In the genomic region with DNA sequence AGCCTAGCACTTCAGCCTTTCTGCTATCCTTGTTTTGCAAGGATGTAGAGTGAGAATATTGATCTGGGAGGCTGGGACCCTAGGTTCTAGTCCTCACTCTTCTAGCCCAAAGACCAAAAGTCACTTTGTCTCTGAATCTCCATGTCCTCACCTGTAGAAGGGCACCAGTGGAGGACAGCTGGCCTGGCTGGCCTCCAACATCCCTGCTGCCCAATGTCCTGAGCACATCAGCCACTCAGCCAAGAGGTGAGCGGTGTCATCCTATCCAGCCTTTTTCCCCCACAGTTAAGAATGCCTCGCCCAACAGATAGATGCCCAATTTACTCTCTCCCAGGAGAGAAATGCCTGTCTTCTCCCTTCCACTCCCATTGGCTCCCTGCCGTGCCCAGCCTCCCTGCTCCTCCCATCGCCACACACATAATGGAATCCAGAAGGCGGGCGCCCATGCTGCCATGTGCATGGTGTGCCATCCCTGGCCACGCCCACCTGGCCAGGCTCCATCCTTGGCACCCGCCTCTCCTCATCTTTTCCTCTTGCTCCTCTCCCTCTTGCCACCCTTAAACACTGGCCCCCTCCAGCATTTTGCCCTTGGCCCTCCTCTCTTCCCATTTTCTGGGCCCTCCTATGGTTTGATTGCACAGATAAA, we compare ENCODE assay signal across 17 cellular contexts.
"Had no signal": no experiment of that assay in that cellular context is flagged by ENCODE, and none has a peak within 500 bp of the region (broad histone marks: within the 10 kb centered on the region; RNA-seq: fewer than 3 reads in every experiment).

No MANE protein-coding gene starts in this region.

- ATAC-seq: activated CD8-positive, alpha-beta memory T cell treated with anti-CD3 and anti-CD28 coated beads, Interleukin-2, amount 10 ng/mL, durations not matched to agents 7 days and 5 days; activated naive CD8-positive, alpha-beta T cell treated with anti-CD3 and anti-CD28 coated beads, Interleukin-2, amount 50 U/mL, for 24 hours; activated T-cell treated with anti-CD3 and anti-CD28 coated beads, Interleukin-2, amount 50 U/mL, for 4 hours; left cardiac atrium had no signal

- H3K4me3 ChIP-seq: ascending aorta, esophagus squamous epithelium, lung had no signal

- H3K36me3 ChIP-seq: ascending aorta, esophagus squamous epithelium, neutrophil had no signal

- H3K4me1 ChIP-seq: esophagus squamous epithelium had no signal

- H3K27me3 ChIP-seq: ascending aorta had no signal

- DNase-seq: activated CD4-positive, alpha-beta T cell treated with anti-CD3 and anti-CD28 coated beads for 1 hour; activated CD4-positive, alpha-beta T cell treated with anti-CD3 and anti-CD28 coated beads, Interleukin-2, amount 50 U/mL, for 48 hours; activated CD8-positive, alpha-beta memory T cell treated with anti-CD3 and anti-CD28 coated beads, Interleukin-2, amount 10 ng/mL, durations not matched to agents 7 days and 5 days; activated naive CD8-positive, alpha-beta T cell treated with anti-CD3 and anti-CD28 coated beads, Interleukin-2, amount 50 U/mL, for 24 hours; activated T-cell treated with anti-CD3 and anti-CD28 coated beads, Interleukin-2, amount 50 U/mL, for 4 hours; esophagus squamous epithelium; foreskin fibroblast; glutamatergic neuron; immature natural killer cell; left cardiac atrium; naive B cell; small intestine had no signal

- H3K9me3 ChIP-seq: ascending aorta, neutrophil had no signal

- H3K27ac ChIP-seq: ascending aorta, esophagus squamous epithelium, neutrophil had no signal

- FAIRE-seq: colon, small intestine, urothelium cell line had no signal
